In genomic region chr3:12273045-12273695, GRCh38 we compare ENCODE assay signal across 12 cellular contexts. TPM values are rescaled to one million over a fixed set of nuclear protein-coding genes. Genes with fewer than 3 reads are reported as not detected.
DNase-seq lines count a peak whose midpoint lies in the region; ATAC-seq and TF ChIP-seq lines count a peak whose summit lies in the region.
"Had no signal": no experiment of that assay in that cellular context is flagged by ENCODE, and none has a peak within 500 bp of the region (broad histone marks: within the 10 kb centered on the region; RNA-seq: fewer than 3 reads in every experiment).

No MANE protein-coding gene starts in this region.

- H3K4me3 Mint-ChIP-seq in stimulated activated naive B cell treated with anti-CD40 and anti-IgM and Interleukin-4, amounts not matched to agents 10 μg/mL and 1 μg/mL and 100 μg/mL, for 72 hours, result no peak overlapping the region

- no peaks in the 10 kb centered on the region for H3K36me3 Mint-ChIP-seq in stimulated activated naive B cell treated with anti-CD40 and anti-IgM and Interleukin-4, amounts not matched to agents 10 μg/mL and 1 μg/mL and 100 μg/mL, for 72 hours

- intact Hi-C loops in gastrocnemius medialis (cut with DNase I; ENCODE audit: low total_unique reads), result no loop called here

- no peaks in the 10 kb centered on the region for H3K9me3 ChIP-seq in gastrocnemius medialis
- H3K9me3 ChIP-seq: tibial nerve had no signal

- no peak overlapping the region for H3K4me3 ChIP-seq in gastrocnemius medialis
- H3K4me3 ChIP-seq: tibial nerve had no signal

- peak; percentile 98 for ATAC-seq in GM21717 (IDR thresholded peaks at IDR 0.05; ENCODE audit: unreplicated experiment)
- peak; percentile 98 for ATAC-seq in HG03196 (IDR thresholded peaks at IDR 0.05; ENCODE audit: unreplicated experiment)
- peak; percentile 100 for ATAC-seq in stimulated activated naive B cell treated with anti-CD40 and anti-IgM and Interleukin-4, amounts not matched to agents 10 μg/mL and 1 μg/mL and 100 μg/mL, for 72 hours (replicated peaks)
- no peak for ATAC-seq in gastrocnemius medialis

- no peak for TF ChIP-seq POLR2A in gastrocnemius medialis (IDR thresholded peaks at IDR 0.05)

- in situ Hi-C loops in gastrocnemius medialis (cut with MboI; ENCODE audit: low sequenced_read_pairs in 4 of 4), result no loop called here

- TF ChIP-seq CTCF in gastrocnemius medialis (IDR thresholded peaks at IDR 0.05 in 4 of 5, conservative IDR thresholded peaks at IDR 0.05 in 1 of 5), result no peak

- DNase-seq in NOMO-1 treated with DMSO at 0.1 percent for 48 hours (lab: John Stamatoyannopoulos, UW; ENCODE audit: unreplicated experiment), result peak; percentile 21
- no peak for DNase-seq in NOMO-1 treated with dmso at 0.1 percent for 144 hours (lab: John Stamatoyannopoulos, UW; ENCODE audit: unreplicated experiment)
- no peak for DNase-seq in stimulated activated naive B cell treated with anti-CD40 and anti-IgM and Interleukin-4, amounts not matched to agents 10 μg/mL and 1 μg/mL and 100 μg/mL, for 72 hours
- no peak for DNase-seq in GOT3 (lab: John Stamatoyannopoulos, UW)
- no peak for DNase-seq in nucleus accumbens (lab: John Stamatoyannopoulos, UW)
- no peak for DNase-seq in gastrocnemius medialis
- DNase-seq: activated CD4-positive, alpha-beta T cell treated with anti-CD3 and anti-CD28 coated beads, Interleukin-2, amount 50 U/mL, for 48 hours; amygdala; SHP77 treated with DMSO at 0.1 percent for 48 hours had no signal

- no peaks in the 10 kb centered on the region for H3K36me3 ChIP-seq in gastrocnemius medialis
- H3K36me3 ChIP-seq: tibial nerve had no signal

- peaks cover 0 to 2% of the 10 kb centered on the region in 2 donors for H3K9me3 Mint-ChIP-seq in stimulated activated naive B cell treated with anti-CD40 and anti-IgM and Interleukin-4, amounts not matched to agents 10 μg/mL and 1 μg/mL and 100 μg/mL, for 72 hours

- H3K4me1 ChIP-seq in gastrocnemius medialis, result no peaks in the 10 kb centered on the region

- no peaks in the 10 kb centered on the region for H3K27me3 ChIP-seq in gastrocnemius medialis
- H3K27me3 ChIP-seq: tibial nerve had no signal

- H3K27ac Mint-ChIP-seq in stimulated activated naive B cell treated with anti-CD40 and anti-IgM and Interleukin-4, amounts not matched to agents 10 μg/mL and 1 μg/mL and 100 μg/mL, for 72 hours, result no peak overlapping the region

- H3K27me3 Mint-ChIP-seq in stimulated activated naive B cell treated with anti-CD40 and anti-IgM and Interleukin-4, amounts not matched to agents 10 μg/mL and 1 μg/mL and 100 μg/mL, for 72 hours, result peaks cover 17 to 34% of the 10 kb centered on the region in 2 donors

- peaks cover 12 to 17% of the 10 kb centered on the region in 2 donors for H3K4me1 Mint-ChIP-seq in stimulated activated naive B cell treated with anti-CD40 and anti-IgM and Interleukin-4, amounts not matched to agents 10 μg/mL and 1 μg/mL and 100 μg/mL, for 72 hours

- no peak overlapping the region for H3K27ac ChIP-seq in gastrocnemius medialis
- H3K27ac ChIP-seq: tibial nerve had no signal

RNA-seq across cellular contexts. Expression of gene PPARG, which starts 15.7 kb away (rescaled TPM):
- 10 to 100 TPM in 1 of 4 donors, 1 to 10 TPM in 3; 4.9 to 10.6 (median 8.5) TPM for total RNA-seq in gastrocnemius medialis

Comparison
In these comparisons a context has a peak if more than half of its experiments do, and no peak if none do; other contexts are left out.
1. ATAC-seq: peak in GM21717 (single experiment), HG03196 (single experiment) and stimulated activated naive B cell treated with anti-CD40 and anti-IgM and Interleukin-4, amounts not matched to agents 10 μg/mL and 1 μg/mL and 100 μg/mL, for 72 hours (2 of 2); none in gastrocnemius medialis (0 of 2).